ENCODE assay signal across 10 cellular contexts in the genomic region with DNA sequence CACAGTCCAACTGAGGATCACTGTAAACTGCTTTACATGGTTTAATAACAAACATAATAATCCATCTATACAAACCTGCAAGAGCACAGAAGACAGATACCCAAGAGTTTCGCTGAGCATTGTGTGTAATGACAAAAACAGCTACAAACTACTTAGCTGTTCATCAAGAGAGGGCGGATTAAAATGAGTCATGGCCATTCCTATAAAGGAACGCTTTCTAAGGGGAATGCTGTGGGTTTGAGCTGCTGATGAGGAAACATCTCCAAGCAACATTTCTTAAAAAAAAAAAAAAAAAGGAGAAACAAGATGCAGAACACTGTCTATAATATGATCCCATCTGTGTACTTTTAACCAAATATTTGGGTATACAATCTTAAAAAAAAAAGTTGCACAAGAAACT. TPM values are rescaled to one million over a fixed set of nuclear protein-coding genes. Genes with fewer than 3 reads are reported as not detected.
A peak's percentile ranks its signal among the peaks of the same experiment; 100 is the strongest.
DNase-seq lines count a peak whose midpoint lies in the region; ATAC-seq and TF ChIP-seq lines count a peak whose summit lies in the region.
"Had no signal": no experiment of that assay in that cellular context is flagged by ENCODE, and none has a peak within 500 bp of the region (broad histone marks: within the 10 kb centered on the region; RNA-seq: fewer than 3 reads in every experiment).

No MANE protein-coding gene starts in this region.

- CTCF ChIA-PET in PC-9 (lab: Charles Lee) = interaction anchor here (0.7 to 1.0 kb wide), 5 partner anchors 16 to 108 kb away, joined by 3 to 7 read pairs (median 4); no protein-coding TSS in a partner anchor
- CTCF ChIA-PET in activated naive CD4-positive, alpha-beta T cell treated with anti-CD3 and anti-CD28 coated beads, Interleukin-2, amount 10 ng/mL, durations not matched to agents 7 days and 5 days (lab: Charles Lee) = interaction anchor here (1.2 to 1.3 kb wide), 2 partner anchors 14 to 20 kb away, joined by 3 read pairs; no protein-coding TSS in a partner anchor

- H3K27ac ChIP-seq in PC-9 = peak overlapping the region; percentile 63
- H3K27ac ChIP-seq: sigmoid colon had no signal

- H3K27ac Mint-ChIP-seq in activated naive CD4-positive, alpha-beta T cell treated with anti-CD3 and anti-CD28 coated beads, Interleukin-2, amount 10 ng/mL, durations not matched to agents 7 days and 5 days = no peak overlapping the region

- peaks cover 49% of the 10 kb centered on the region for H3F3A ChIP-seq in PC-9 (ENCODE audit: insufficient read depth, low read depth)

- POLR2A ChIA-PET in PC-9 (lab: Charles Lee; ENCODE audit: unreplicated experiment) = interaction anchor here (0.6 to 1.0 kb wide), 2 partner anchors 10 to 26 kb away, joined by 4 to 13 read pairs; no protein-coding TSS in a partner anchor

- peak overlapping the region; percentile 20 for H3K4me2 ChIP-seq in PC-9

- DNase-seq in GM04504 (ENCODE audit: low read depth) = peak; percentile 75
- peak in 1 of 2 experiments; percentile 98 for DNase-seq in PC-9
- peak; percentile 96 for DNase-seq in epithelial cell of esophagus (ENCODE audit: low read depth)
- DNase-seq in retinal pigment epithelial cell (ENCODE audit: low read depth) = peak; percentile 91
- DNase-seq in stimulated activated CD4-positive, alpha-beta T cell treated with anti-CD3 and anti-CD28 coated beads, Interleukin-4, amount 100 ng/mL, for 4 hours = no peak
- no peak for DNase-seq in activated naive CD4-positive, alpha-beta T cell treated with anti-CD3 and anti-CD28 coated beads, Interleukin-2, amount 10 ng/mL, durations not matched to agents 7 days and 5 days
- DNase-seq: H7, NCI-H345, sigmoid colon had no signal

- H2AFZ ChIP-seq in PC-9 = no peak overlapping the region

- H3K27me3 Mint-ChIP-seq in activated naive CD4-positive, alpha-beta T cell treated with anti-CD3 and anti-CD28 coated beads, Interleukin-2, amount 10 ng/mL, durations not matched to agents 7 days and 5 days = peaks cover under 1% of the 10 kb centered on the region

- TF ChIP-seq CTCF in PC-9 (conservative IDR thresholded peaks at IDR 0.05) (no peak), epithelial cell of esophagus (IDR thresholded peaks at IDR 0.05; ENCODE audit: insufficient read depth, low read depth, low read length, missing control alignments) (no peak), retinal pigment epithelial cell (conservative IDR thresholded peaks at IDR 0.05; ENCODE audit: low read depth, low read length) (no peak)

- peaks cover 11% of the 10 kb centered on the region for H4K20me1 ChIP-seq in PC-9 (ENCODE audit: insufficient read depth)

- no peaks in the 10 kb centered on the region for H3K9me3 ChIP-seq in PC-9 (ENCODE audit: insufficient read depth, low read depth)
- H3K9me3 ChIP-seq: sigmoid colon had no signal

- peaks cover 17% of the 10 kb centered on the region for H3K36me3 Mint-ChIP-seq in activated naive CD4-positive, alpha-beta T cell treated with anti-CD3 and anti-CD28 coated beads, Interleukin-2, amount 10 ng/mL, durations not matched to agents 7 days and 5 days

- peaks cover 92% of the 10 kb centered on the region for H3K79me2 ChIP-seq in PC-9 (ENCODE audit: low read depth)

- H3K4me1 ChIP-seq in PC-9 (replicated peaks; ENCODE audit: insufficient read depth) = peaks cover 48% of the 10 kb centered on the region

- no peaks in the 10 kb centered on the region for H3K9me2 ChIP-seq in PC-9 (ENCODE audit: insufficient read depth)

- no peaks in the 10 kb centered on the region for H3K27me3 ChIP-seq in PC-9 (ENCODE audit: insufficient read depth, low read depth)
- H3K27me3 ChIP-seq: sigmoid colon had no signal

- peaks cover 63% of the 10 kb centered on the region for H3K4me1 Mint-ChIP-seq in activated naive CD4-positive, alpha-beta T cell treated with anti-CD3 and anti-CD28 coated beads, Interleukin-2, amount 10 ng/mL, durations not matched to agents 7 days and 5 days

- H3K4me3 ChIP-seq in PC-9 (no peak overlapping the region), epithelial cell of esophagus (ENCODE audit: low read length) (no peak overlapping the region), retinal pigment epithelial cell (ENCODE audit: low read length) (no peak overlapping the region)
- H3K4me3 ChIP-seq: sigmoid colon had no signal

- no peak overlapping the region for H3K4me3 Mint-ChIP-seq in activated naive CD4-positive, alpha-beta T cell treated with anti-CD3 and anti-CD28 coated beads, Interleukin-2, amount 10 ng/mL, durations not matched to agents 7 days and 5 days

- no TSS peak for BruUV-seq in PC-9 (replicated peaks; lab: Mats Ljungman, UMichigan)

- no peaks in the 10 kb centered on the region for H3K9me3 Mint-ChIP-seq in activated naive CD4-positive, alpha-beta T cell treated with anti-CD3 and anti-CD28 coated beads, Interleukin-2, amount 10 ng/mL, durations not matched to agents 7 days and 5 days

- ATAC-seq in HG02981 (IDR thresholded peaks at IDR 0.05; ENCODE audit: unreplicated experiment) = no peak

- intact Hi-C loops in PC-9 (cut with micrococcal nuclease; ENCODE audit: unreplicated experiment) = no loop called here

- H3K36me3 ChIP-seq in PC-9 (ENCODE audit: low read depth) = peaks cover 5% of the 10 kb centered on the region
- H3K36me3 ChIP-seq: sigmoid colon had no signal

RNA-seq across cellular contexts. Expression of a gene that starts 33.8 kb away (rescaled TPM):
- 200 and 207 TPM in 2 replicates for total RNA-seq in PC-9 (2021)

Comparison
In these comparisons a context has a peak if more than half of its experiments do, and no peak if none do; other contexts are left out.
1. DNase-seq: peak in GM04504 (single experiment), epithelial cell of esophagus (single experiment) and retinal pigment epithelial cell (single experiment); none in stimulated activated CD4-positive, alpha-beta T cell treated with anti-CD3 and anti-CD28 coated beads, Interleukin-4, amount 100 ng/mL, for 4 hours (0 of 2) and activated naive CD4-positive, alpha-beta T cell treated with anti-CD3 and anti-CD28 coated beads, Interleukin-2, amount 10 ng/mL, durations not matched to agents 7 days and 5 days (single experiment).